Comparison of ENCODE assay signal across 15 cellular contexts in the genomic region with DNA sequence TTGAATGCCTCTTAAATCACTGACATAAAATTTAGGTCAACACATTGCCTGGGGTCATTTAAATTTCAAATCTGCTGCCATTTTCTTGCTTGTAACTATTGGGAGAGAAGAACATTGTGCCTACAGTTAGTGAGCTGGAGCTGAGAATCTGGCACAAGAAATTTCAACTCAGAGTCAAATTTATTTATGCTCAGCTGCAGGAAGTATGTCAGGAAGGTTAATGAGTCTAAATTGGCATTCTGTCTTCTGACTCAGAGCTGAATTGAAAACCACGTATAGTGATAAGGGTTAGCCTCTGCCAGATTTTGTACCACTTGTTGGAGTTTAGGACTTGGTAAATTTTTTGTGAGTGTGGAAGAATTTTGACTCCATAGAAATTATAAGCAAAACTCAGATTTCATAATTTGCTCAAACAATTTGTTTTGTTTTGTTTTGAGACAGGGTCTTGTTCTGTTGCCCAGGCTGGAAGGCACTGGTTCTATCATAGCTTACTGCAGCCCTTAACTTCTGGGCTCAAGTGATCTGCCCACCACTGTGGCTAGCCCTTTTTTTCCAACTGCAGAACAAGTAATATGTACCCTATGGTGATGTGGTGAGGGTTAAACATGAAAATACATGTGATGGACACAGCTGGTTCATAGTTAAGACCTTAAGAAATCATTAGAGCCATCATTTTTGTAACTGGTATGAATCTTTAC. TPM values are rescaled to one million over a fixed set of nuclear protein-coding genes. Genes with fewer than 3 reads are reported as not detected.
A peak's percentile ranks its signal among the peaks of the same experiment; 100 is the strongest.
DNase-seq lines count a peak whose midpoint lies in the region; ATAC-seq, FAIRE-seq and TF ChIP-seq lines count a peak whose summit lies in the region.
"Had no signal": no experiment of that assay in that cellular context is flagged by ENCODE, and none has a peak within 500 bp of the region (broad histone marks: within the 10 kb centered on the region; RNA-seq: fewer than 3 reads in every experiment).

No MANE protein-coding gene starts in this region.

- 0 to 7% (median 3%) methylated on average over 1 of the region's 1 CpG for WGBS in psoas muscle, 3 donors

- peaks cover 9% of the 10 kb centered on the region for H3K4me1 Mint-ChIP-seq in Caco-2 (ENCODE audit: low read depth, unreplicated experiment)

- intact Hi-C loops in psoas muscle (cut with DNase I) (no loop called here), Caco-2 (cut with micrococcal nuclease; ENCODE audit: unreplicated experiment) (no loop called here)

- DNase-seq in GM19239 (ENCODE audit: insufficient read length, low spot score) (no peak), RPMI7951 (ENCODE audit: low read depth) (peak; percentile 21), fibroblast of peridontal ligament (ENCODE audit: extremely low read depth) (peak; percentile 75), psoas muscle (no peak), Caco-2 (no peak), GM10248 (ENCODE audit: extremely low spot score) (no peak), DMS 273 (lab: John Stamatoyannopoulos, UW; ENCODE audit: unreplicated experiment) (no peak)
- DNase-seq: activated CD8-positive, alpha-beta memory T cell treated with anti-CD3 and anti-CD28 coated beads for 24 hours; activated effector memory CD4-positive, alpha-beta T cell treated with Interleukin-2 at 50 U/mL for 16 hours; body of pancreas; effector CD8-positive, alpha-beta T cell had no signal

- H3K4me3 ChIP-seq in psoas muscle (no peak overlapping the region), Caco-2 (ENCODE audit: low read depth, low read length) (no peak overlapping the region)
- H3K4me3 ChIP-seq: body of pancreas, SK-N-MC, suprapubic skin had no signal

- peak; percentile 33 for FAIRE-seq in GM19239 (lab: Jason Lieb, UNC)
- FAIRE-seq: HepG2 had no signal

- POLR2A ChIA-PET in Caco-2 (lab: Charles Lee), result interaction anchor here (0.6 kb wide), 1 partner anchor 23 kb away, joined by 4 read pairs; no protein-coding TSS in a partner anchor
- POLR2A ChIA-PET in GM10248 (lab: Yijun Ruan, JAX), result no interaction called here

- no TSS peak for BruUV-seq in Caco-2 (replicated peaks; lab: Mats Ljungman, UMichigan)

- H3K27ac Mint-ChIP-seq in Caco-2 (ENCODE audit: unreplicated experiment), result no peak overlapping the region

- peaks cover 4% of the 10 kb centered on the region for H3K27me3 Mint-ChIP-seq in Caco-2 (ENCODE audit: insufficient read depth, unreplicated experiment)
- H3K27me3 Mint-ChIP-seq: progenitor cell of endocrine pancreas had no signal

- peak in 3 of 4 donors; percentile 38 to 45 (median 41) for ATAC-seq in psoas muscle
- ATAC-seq: body of pancreas, HepG2 had no signal

- H3K9me3 Mint-ChIP-seq in Caco-2 (ENCODE audit: unreplicated experiment), result peaks cover 13% of the 10 kb centered on the region

- H3K27me3 ChIP-seq in psoas muscle (ENCODE audit: insufficient read depth in 3 of 3, low read length in 2 of 3) (no peaks in the 10 kb centered on the region), Caco-2 (replicated peaks; ENCODE audit: control insufficient read depth, insufficient read depth, low read length) (no peaks in the 10 kb centered on the region)
- H3K27me3 ChIP-seq: body of pancreas, suprapubic skin had no signal

- CTCF ChIA-PET in Caco-2 (lab: Charles Lee), result no interaction called here
- CTCF ChIA-PET in GM10248 (lab: Yijun Ruan, JAX), result interaction anchor here (0.7 kb wide), 1 partner anchor 13 kb away, joined by 3 read pairs; no protein-coding TSS in a partner anchor

- no peak overlapping the region for H3K27ac ChIP-seq in psoas muscle
- H3K27ac ChIP-seq: body of pancreas, SK-N-MC, suprapubic skin had no signal

- no peaks in the 10 kb centered on the region for H3K36me3 Mint-ChIP-seq in Caco-2 (ENCODE audit: insufficient read depth, unreplicated experiment)

- H3K4me1 ChIP-seq in psoas muscle (peaks cover 14% of the 10 kb centered on the region), Caco-2 (no peaks in the 10 kb centered on the region)
- H3K4me1 ChIP-seq: suprapubic skin had no signal

- H3K9me3 ChIP-seq in psoas muscle (peaks cover 5% of the 10 kb centered on the region), Caco-2 (peaks cover 9% of the 10 kb centered on the region)
- H3K9me3 ChIP-seq: body of pancreas, suprapubic skin had no signal

- H3K36me3 ChIP-seq in psoas muscle (ENCODE audit: insufficient read depth in 1 of 2, low read depth in 1 of 2) (no peaks in the 10 kb centered on the region), Caco-2 (ENCODE audit: control insufficient read depth, insufficient read depth, low read length) (no peaks in the 10 kb centered on the region)
- H3K36me3 ChIP-seq: suprapubic skin had no signal

- TF ChIP-seq CTCF in psoas muscle (IDR thresholded peaks at IDR 0.05) (no peak), Caco-2 (IDR thresholded peaks at IDR 0.05; ENCODE audit: insufficient read depth in 1 of 2, low read depth in 1 of 2, low read length in 1 of 2, severe bottlenecking in 1 of 2, unreplicated experiment in 1 of 2) (no peak), GM10248 (IDR thresholded peaks at IDR 0.05; ENCODE audit: control extremely low read depth, extremely low read depth, low read depth, missing control alignments) (no peak)

- H3K4me3 Mint-ChIP-seq in Caco-2 (ENCODE audit: unreplicated experiment), result no peak overlapping the region

RNA-seq across cellular contexts. Expression of a gene that starts 31.3 kb away (rescaled TPM):
- 13.5 and 14.2 TPM in 2 replicates for total RNA-seq in RPMI7951 (2014; rRNA removed; shearing (Covaris generic))
- total RNA-seq in psoas muscle (10 to 100 TPM; 20.1 to 34.5 (median 21.8) TPM), Caco-2 (2022) (48.8 and 51.2 TPM in 2 replicates)
- polyA plus RNA-seq in psoas muscle, result 10 to 100 TPM in 2 of 3 donors, 1 to 10 TPM in 1; 7.4 to 21.7 (median 14.0) TPM

Comparison
In these comparisons a context has a peak if more than half of its experiments do, and no peak if none do; other contexts are left out.
1. DNase-seq: peak in RPMI7951 (single experiment) and fibroblast of peridontal ligament (single experiment); none in GM19239 (single experiment), psoas muscle (0 of 2), Caco-2 (0 of 2), GM10248 (single experiment) and DMS 273 (single experiment).